In the genomic region with DNA sequence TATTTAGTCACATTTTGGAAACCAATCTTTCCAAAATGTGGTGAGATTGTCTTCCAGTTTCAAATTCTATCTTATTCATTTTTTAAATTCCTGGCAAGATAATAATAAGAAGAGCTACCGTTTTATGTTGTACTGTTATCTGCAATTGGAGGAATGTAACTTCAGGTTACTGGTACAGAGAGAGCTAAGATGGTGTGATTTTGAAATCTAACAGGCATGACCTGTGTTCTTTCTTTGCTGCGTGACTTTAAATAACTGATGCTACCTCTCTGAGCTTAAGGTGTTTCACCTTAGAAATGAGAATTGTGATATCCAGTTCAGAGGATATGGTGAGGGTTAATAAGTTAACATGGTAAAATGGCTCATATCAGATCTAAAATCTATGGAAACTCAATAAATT, we compare ENCODE assay signal across 23 cellular contexts. TPM values are rescaled to one million over a fixed set of nuclear protein-coding genes. Genes with fewer than 3 reads are reported as not detected.
DNase-seq lines count a peak whose midpoint lies in the region; ATAC-seq, FAIRE-seq and TF ChIP-seq lines count a peak whose summit lies in the region.
"Had no signal": no experiment of that assay in that cellular context is flagged by ENCODE, and none has a peak within 500 bp of the region (broad histone marks: within the 10 kb centered on the region; RNA-seq: fewer than 3 reads in every experiment).

No MANE protein-coding gene starts in this region.

- no peak overlapping the region for H3K9ac ChIP-seq in H1 (replicated peaks in 1 of 4; ENCODE audit: extremely low read depth in 1 of 4, low read depth in 3 of 4, low read length in 3 of 4)
- H3K9ac ChIP-seq: BLaER1 had no signal

- H3K27me3 ChIP-seq in right atrium auricular region (no peaks in the 10 kb centered on the region), H1 (replicated peaks in 1 of 4; ENCODE audit: control insufficient read depth in 3 of 4, extremely low read depth in 1 of 4, insufficient read depth in 3 of 4, low read length in 3 of 4) (no peaks in the 10 kb centered on the region)
- H3K27me3 ChIP-seq: BLaER1 had no signal

- H2BK5ac ChIP-seq in H1 (ENCODE audit: low read depth, low read length): no peak overlapping the region

- H2AK5ac ChIP-seq in H1 (ENCODE audit: low read depth, low read length): no peak overlapping the region

- H2BK120ac ChIP-seq in H1 (replicated peaks; ENCODE audit: low read depth, low read length): no peak overlapping the region

- H4K20me1 ChIP-seq in H1 (replicated peaks in 1 of 2; ENCODE audit: control insufficient read depth in 1 of 2, insufficient read depth in 2 of 2, low read length in 2 of 2): no peaks in the 10 kb centered on the region
- H4K20me1 ChIP-seq: BLaER1 had no signal

- intact Hi-C loops in left ventricle myocardium superior (cut with micrococcal nuclease): no loop called here

- no peak overlapping the region for H2BK12ac ChIP-seq in H1 (ENCODE audit: low read depth, low read length)

- H2AFZ ChIP-seq in H1 (ENCODE audit: low read length): no peak overlapping the region
- H2AFZ ChIP-seq: GM23338 had no signal

- H3K4me1 ChIP-seq in right atrium auricular region (peaks cover 0 to 26% of the 10 kb centered on the region in 2 donors), H1 (replicated peaks in 1 of 4; ENCODE audit: control insufficient read depth in 3 of 4, insufficient read depth in 4 of 4, low read length in 3 of 4) (peaks cover 0 to 14% (median 3%) of the 10 kb centered on the region in 4 experiments; a peak in 2 of 7 replicates)
- H3K4me1 ChIP-seq: BLaER1, Caco-2 had no signal

- ATAC-seq in left ventricle myocardium superior (no peak), HG02970 (IDR thresholded peaks at IDR 0.05; ENCODE audit: low FRiP score, unreplicated experiment) (no peak), GM19023 (IDR thresholded peaks at IDR 0.05; ENCODE audit: unreplicated experiment) (no peak)
- ATAC-seq: CD8-positive, alpha-beta T cell had no signal

- CTCF ChIA-PET in H1 (lab: Charles Lee; ENCODE audit: partially characterized antibody): interaction anchor here (0.7 to 1.0 kb wide), 2 partner anchors 9 to 63 kb away, joined by 3 read pairs; no protein-coding TSS in a partner anchor

- no peaks in the 10 kb centered on the region for H3K36me3 ChIP-seq in right atrium auricular region
- no peaks in the 10 kb centered on the region for H3K36me3 ChIP-seq in H1 (ENCODE audit: control insufficient read depth in 2 of 4, insufficient read depth in 4 of 4, low read length in 3 of 4)
- H3K36me3 ChIP-seq: BLaER1, HAP-1 had no signal

- H3K56ac ChIP-seq in H1 (replicated peaks; ENCODE audit: insufficient read length, low read depth, low read length): no peak overlapping the region

- no peak overlapping the region for H3K4me2 ChIP-seq in H1 (ENCODE audit: insufficient read depth in 1 of 2, low read depth in 2 of 2, low read length in 2 of 2)
- H3K4me2 ChIP-seq: BLaER1, GM23338 had no signal

- H2BK15ac ChIP-seq in H1 (ENCODE audit: low read length): no peak overlapping the region

- 84% methylated on average over 2 of the region's 2 CpGs; no CpG with 5 or more reads in 1 of the 2 experiments for WGBS in H1 (ENCODE audit: extremely low coverage in 1 of 2, insufficient coverage in 1 of 2, insufficient read length in 1 of 2, insufficient replicate concordance in 2 of 2, low coverage in 1 of 2, low lambda C conversion rate in 2 of 2, missing lambda C conversion rate in 1 of 2), 2 experiments

- no peak overlapping the region for H3K23ac ChIP-seq in H1 (ENCODE audit: insufficient read length)

- H3K27ac ChIP-seq in right atrium auricular region: peak overlapping the region; percentile 42 to 50
- H3K27ac ChIP-seq in H1 (ENCODE audit: low read depth, low read length): no peak overlapping the region
- peak overlapping the region; percentile 1 for H3K27ac ChIP-seq in substantia nigra (ENCODE audit: low read depth, low read length, poor library complexity, severe bottlenecking)
- H3K27ac ChIP-seq: 22Rv1, BLaER1, C4-2B had no signal

- H3K14ac ChIP-seq in H1 (ENCODE audit: insufficient read length): no peak overlapping the region

- DNase-seq in right atrium auricular region (ENCODE audit: low spot score) (no peak), left ventricle myocardium superior (no peak), H1 (ENCODE audit: low read depth in 1 of 2, low spot score in 2 of 2) (no peak), substantia nigra (lab: John Stamatoyannopoulos, UW) (no peak)
- DNase-seq: Caco-2; CD4-positive, CD25-positive, alpha-beta regulatory T cell; CD8-positive, alpha-beta T cell; DMS153; DND-41; HFFc6 had no signal

- no peaks in the 10 kb centered on the region for H3K23me2 ChIP-seq in H1 (ENCODE audit: low read depth, low read length)

- POLR2A ChIA-PET in H1 (lab: Charles Lee; ENCODE audit: partially characterized antibody): no interaction called here

- no peak for TF ChIP-seq EP300 in H1 (IDR thresholded peaks at IDR 0.05; ENCODE audit: borderline replicate concordance in 1 of 2, low read depth in 2 of 2, low read length in 2 of 2)

- H3K79me1 ChIP-seq in H1 (ENCODE audit: low read depth, low read length): no peaks in the 10 kb centered on the region

- no peak overlapping the region for H3K4ac ChIP-seq in H1 (replicated peaks; ENCODE audit: insufficient read length, low read depth, low read length)

- no peak overlapping the region for H3K18ac ChIP-seq in H1 (ENCODE audit: extremely low read depth, low read length)

- peaks cover 0 to 50% of the 10 kb centered on the region in 2 experiments; a peak in 2 of 4 replicates for H3K79me2 ChIP-seq in H1 (ENCODE audit: control insufficient read depth in 1 of 2, insufficient read depth in 2 of 2, low read length in 2 of 2)

- H4K5ac ChIP-seq in H1 (ENCODE audit: insufficient read length, low read depth, low read length): peak overlapping the region; percentile 24

- no peak for TF ChIP-seq CTCF in right atrium auricular region (IDR thresholded peaks at IDR 0.05)
- no peak for TF ChIP-seq CTCF in H1 (IDR thresholded peaks at IDR 0.05; ENCODE audit: control extremely low read depth in 1 of 3, insufficient read depth in 1 of 3, low read depth in 1 of 3, low read length in 3 of 3)

- no peak for TF ChIP-seq POLR2A in H1 (IDR thresholded peaks at IDR 0.05; ENCODE audit: control extremely low read depth in 1 of 2, low read depth in 2 of 2, low read length in 2 of 2)

- H3K4me3 ChIP-seq in right atrium auricular region (no peak overlapping the region), H1 (ENCODE audit: extremely low read depth in 1 of 4, insufficient read depth in 2 of 4, low read depth in 3 of 4, low read length in 4 of 4) (no peak overlapping the region)
- H3K4me3 ChIP-seq: BLaER1, GM23338, HAP-1 had no signal

- no peak for TF ChIP-seq RAD21 in H1 (IDR thresholded peaks at IDR 0.05 in 1 of 2, conservative IDR thresholded peaks at IDR 0.05 in 1 of 2; ENCODE audit: low read depth in 2 of 2, low read length in 2 of 2)

- H3K9me3 ChIP-seq in right atrium auricular region (no peaks in the 10 kb centered on the region), H1 (ENCODE audit: insufficient read depth in 2 of 2, low read depth in 1 of 2, low read length in 1 of 2) (no peaks in the 10 kb centered on the region)
- H3K9me3 ChIP-seq: BLaER1, Caco-2, HAP-1 had no signal

- no peak overlapping the region for H4K8ac ChIP-seq in H1 (ENCODE audit: extremely low read depth, insufficient read depth, low read length)

- no peak for FAIRE-seq in H1 (lab: Jason Lieb, UNC)
- FAIRE-seq: A204.1, G401.6, GM12892, GM19239, H54 had no signal

- H4K91ac ChIP-seq in H1 (replicated peaks; ENCODE audit: insufficient read length, low read length): no peak overlapping the region

- no peak overlapping the region for H2BK20ac ChIP-seq in H1 (ENCODE audit: low read length)

TF ChIP-seq in H1, 55 proteins besides CTCF, POLR2A, EP300 and RAD21:
- TF ChIP-seq BCL11A (IDR thresholded peaks at IDR 0.05; ENCODE audit: low read depth in 2 of 2, low read length in 2 of 2): no peak
- TF ChIP-seq, protein P1, sequence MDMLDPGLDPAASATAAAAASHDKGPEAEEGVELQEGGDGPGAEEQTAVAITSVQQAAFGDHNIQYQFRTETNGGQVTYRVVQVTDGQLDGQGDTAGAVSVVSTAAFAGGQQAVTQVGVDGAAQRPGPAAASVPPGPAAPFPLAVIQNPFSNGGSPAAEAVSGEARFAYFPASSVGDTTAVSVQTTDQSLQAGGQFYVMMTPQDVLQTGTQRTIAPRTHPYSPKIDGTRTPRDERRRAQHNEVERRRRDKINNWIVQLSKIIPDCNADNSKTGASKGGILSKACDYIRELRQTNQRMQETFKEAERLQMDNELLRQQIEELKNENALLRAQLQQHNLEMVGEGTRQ (IDR thresholded peaks at IDR 0.05; ENCODE audit: low read length): no peak
- TF ChIP-seq TCF12 (IDR thresholded peaks at IDR 0.05; ENCODE audit: low read depth, low read length): no peak
- no peak for TF ChIP-seq BRCA1 (IDR thresholded peaks at IDR 0.05; ENCODE audit: low read depth, low read length)
- TF ChIP-seq, protein P2, sequence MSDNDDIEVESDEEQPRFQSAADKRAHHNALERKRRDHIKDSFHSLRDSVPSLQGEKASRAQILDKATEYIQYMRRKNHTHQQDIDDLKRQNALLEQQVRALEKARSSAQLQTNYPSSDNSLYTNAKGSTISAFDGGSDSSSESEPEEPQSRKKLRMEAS (IDR thresholded peaks at IDR 0.05): no peak
TF ChIP-seq in H1: peak in this region for 0.

RNA-seq across cellular contexts. Expression of a gene that starts 21.7 kb away (rescaled TPM):
- 1 to 10 TPM; 6.5 to 9.5 TPM for total RNA-seq in right atrium auricular region
- total RNA-seq in left ventricle myocardium superior: 2.5 TPM
- 20.2 and 20.9 TPM in 2 replicates for total RNA-seq in H1 (2021; fragmentation: NEBNext Ultra II Directional; extraction: Animal tissue kit (Norgen Biotek cat#: 25700))
- 14.9 and 28.3 TPM in 2 replicates for polyA plus RNA-seq in H1 (2011; rRNA removed)
- polyA plus RNA-seq in H1 (2011; cell fraction: cytosol; rRNA removed): 10.8 TPM
- 98.6 TPM for polyA plus RNA-seq in H1 (2011; cell fraction: nucleus; rRNA removed)
- polyA plus RNA-seq in H1 (2012, experiment 1 of 2): 10.7 to 15.9 TPM (median 13.4 TPM) in 4 replicates
- 4.8 TPM for polyA plus RNA-seq in H1 (2012, experiment 2 of 2)
- polyA plus RNA-seq in H1 (2013, experiment 1 of 2): 16.1 TPM
- 15.3 TPM for polyA plus RNA-seq in H1 (2013, experiment 2 of 2)
- polyA minus RNA-seq in H1 (2011; rRNA and poly(A)+ RNA removed): 29.8 and 31.0 TPM in 2 replicates
- polyA minus RNA-seq in H1 (2011; cell fraction: cytosol; rRNA and poly(A)+ RNA removed): 21.1 TPM
- polyA minus RNA-seq in H1 (2011; cell fraction: nucleus; rRNA and poly(A)+ RNA removed): 304 TPM
- total RNA-seq: Caco-2; CD4-positive, CD25-positive, alpha-beta regulatory T cell; HFFc6 had no signal
- polyA plus RNA-seq: AG04450; CD4-positive, CD25-positive, alpha-beta regulatory T cell had no signal
